21 cellular contexts compared by ENCODE assay signal in the genomic region with DNA sequence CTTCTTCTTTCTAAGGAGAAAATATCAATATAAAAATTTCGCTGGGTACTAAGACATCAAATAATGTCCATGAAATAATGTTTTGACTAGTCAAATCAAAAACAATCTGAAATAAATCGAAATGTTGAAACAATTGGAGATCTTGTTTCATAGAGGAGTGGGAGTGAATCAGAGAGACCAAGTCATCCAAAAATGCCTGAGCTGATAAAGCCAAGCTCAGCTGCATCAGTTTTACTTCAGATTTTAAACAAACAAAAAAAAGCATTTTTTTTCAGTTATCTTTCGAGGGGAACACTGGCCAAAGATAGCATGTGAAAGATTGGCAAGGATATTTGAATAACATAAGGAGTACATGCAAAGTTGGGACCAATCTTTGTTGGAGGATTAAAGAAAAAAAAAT. TPM values are rescaled to one million over a fixed set of nuclear protein-coding genes. Genes with fewer than 3 reads are reported as not detected.
A peak's percentile ranks its signal among the peaks of the same experiment; 100 is the strongest.
DNase-seq lines count a peak whose midpoint lies in the region; ATAC-seq and TF ChIP-seq lines count a peak whose summit lies in the region.
"Had no signal": no experiment of that assay in that cellular context is flagged by ENCODE, and none has a peak within 500 bp of the region (broad histone marks: within the 10 kb centered on the region; RNA-seq: fewer than 3 reads in every experiment).

No MANE protein-coding gene starts in this region.

- H3K4me1 Mint-ChIP-seq in chondrocyte (ENCODE audit: low read depth) = peaks cover 58% of the 10 kb centered on the region
- H3K4me1 Mint-ChIP-seq: CD4-positive, CD25-positive, alpha-beta regulatory T cell; WTC11 had no signal

- H3K4me2 ChIP-seq in smooth muscle cell = peak overlapping the region; percentile 27

- no peak overlapping the region for H2AFZ ChIP-seq in smooth muscle cell (ENCODE audit: low read depth)

- H3K27ac Mint-ChIP-seq in chondrocyte (ENCODE audit: unreplicated experiment) = peak overlapping the region; percentile 84
- H3K27ac Mint-ChIP-seq: activated naive CD4-positive, alpha-beta T cell treated with anti-CD3 and anti-CD28 coated beads, Interleukin-2, amount 50 U/mL, for 72 hours; activated T-helper 1 cell treated with anti-CD3 and anti-CD28 coated beads, Interleukin-12 subunit alpha, Interleukin-12 subunit beta, Interleukin-2, Interleukin-4 antibody, amounts not matched to agents 30 ng/mL and 10 ng/mL and 1 ng/mL, durations not matched to agents 14 hours and 24 hours and 36 hours; CD4-positive, CD25-positive, alpha-beta regulatory T cell; WTC11 had no signal

- H3K9me3 Mint-ChIP-seq in chondrocyte (ENCODE audit: low read depth) = no peaks in the 10 kb centered on the region
- H3K9me3 Mint-ChIP-seq: activated naive CD4-positive, alpha-beta T cell treated with anti-CD3 and anti-CD28 coated beads, Interleukin-2, amount 50 U/mL, for 72 hours; activated T-helper 1 cell treated with anti-CD3 and anti-CD28 coated beads, Interleukin-12 subunit alpha, Interleukin-12 subunit beta, Interleukin-2, Interleukin-4 antibody, amounts not matched to agents 30 ng/mL and 10 ng/mL and 1 ng/mL, durations not matched to agents 14 hours and 24 hours and 36 hours; CD4-positive, CD25-positive, alpha-beta regulatory T cell; WTC11 had no signal

- WGBS in smooth muscle cell (ENCODE audit: low lambda C conversion rate) = 67% methylated on average over 3 of the region's 3 CpGs

- no peaks in the 10 kb centered on the region for H3K9me3 ChIP-seq in smooth muscle cell (replicated peaks; ENCODE audit: low read depth)

- no peaks in the 10 kb centered on the region for H3K4me1 ChIP-seq in smooth muscle cell (ENCODE audit: low read depth)

- TF ChIP-seq CTCF in chondrocyte (IDR thresholded peaks at IDR 0.05) = no peak
- TF ChIP-seq CTCF in smooth muscle cell (IDR thresholded peaks at IDR 0.05; ENCODE audit: borderline replicate concordance, insufficient read depth, poor library complexity, severe bottlenecking) = no peak

- no peaks in the 10 kb centered on the region for H3K27me3 Mint-ChIP-seq in chondrocyte (ENCODE audit: low read depth)

- no peak overlapping the region for H3K4me3 Mint-ChIP-seq in chondrocyte (ENCODE audit: unreplicated experiment)
- H3K4me3 Mint-ChIP-seq: activated T-helper 1 cell treated with anti-CD3 and anti-CD28 coated beads, Interleukin-12 subunit alpha, Interleukin-12 subunit beta, Interleukin-2, Interleukin-4 antibody, amounts not matched to agents 30 ng/mL and 10 ng/mL and 1 ng/mL, durations not matched to agents 14 hours and 24 hours and 36 hours; CD4-positive, CD25-positive, alpha-beta regulatory T cell; WTC11 had no signal

- H3K27me3 ChIP-seq in smooth muscle cell (ENCODE audit: low read depth) = no peaks in the 10 kb centered on the region

- no peaks in the 10 kb centered on the region for H3F3A ChIP-seq in smooth muscle cell (ENCODE audit: low read depth)

- peaks cover 4% of the 10 kb centered on the region for H3K36me3 Mint-ChIP-seq in chondrocyte (ENCODE audit: low read depth)
- H3K36me3 Mint-ChIP-seq: activated naive CD4-positive, alpha-beta T cell treated with anti-CD3 and anti-CD28 coated beads, Interleukin-2, amount 50 U/mL, for 72 hours; CD4-positive, CD25-positive, alpha-beta regulatory T cell; WTC11 had no signal

- H3K36me3 ChIP-seq in smooth muscle cell (ENCODE audit: low read depth) = peaks cover 8% of the 10 kb centered on the region

- ATAC-seq in HG02798 (IDR thresholded peaks at IDR 0.05; ENCODE audit: poor library complexity, unreplicated experiment) (no peak), GM18498 (IDR thresholded peaks at IDR 0.05; ENCODE audit: unreplicated experiment) (no peak)
- ATAC-seq: activated naive CD4-positive, alpha-beta T cell treated with anti-CD3 and anti-CD28 coated beads, Interleukin-2, amount 50 U/mL, for 72 hours; HCT116; stimulated activated naive CD8-positive, alpha-beta T cell treated with anti-CD3 and anti-CD28 coated beads, Interleukin-15, Interleukin-2, amounts not matched to agents 100 U/mL and 50 U/mL, for 24 hours; WTC11 had no signal

- DNase-seq in amniotic epithelial cell (ENCODE audit: low read depth) (peak; percentile 39), chondrocyte (ENCODE audit: low spot score) (no peak), iris pigment epithelial cell (ENCODE audit: low read depth) (peak; percentile 40), smooth muscle cell (lab: John Stamatoyannopoulos, UW; ENCODE audit: unreplicated experiment) (no peak), NCI-H2107 (lab: John Stamatoyannopoulos, UW) (no peak)
- DNase-seq: activated CD4-positive, alpha-beta T cell treated with anti-CD3 and anti-CD28 coated beads, Interleukin-2, amount 50 U/mL, for 4 hours; CD4-positive, CD25-positive, alpha-beta regulatory T cell; effector CD8-positive, alpha-beta T cell; erythroblast; NCI-H1105; NCI-H2029; NCI-H345; NCI-H774; stimulated activated CD4-positive, alpha-beta T cell treated with anti-CD3 and anti-CD28 coated beads, Interleukin-4, amount 100 ng/mL, for 4 hours; stimulated activated naive CD8-positive, alpha-beta T cell treated with anti-CD3 and anti-CD28 coated beads, Interleukin-15, Interleukin-2, amounts not matched to agents 100 U/mL and 50 U/mL, for 24 hours had no signal

- H3K4me3 ChIP-seq in smooth muscle cell = no peak overlapping the region

- H3K9ac ChIP-seq in smooth muscle cell (ENCODE audit: low read depth) = no peak overlapping the region

- no peaks in the 10 kb centered on the region for H4K20me1 ChIP-seq in smooth muscle cell (ENCODE audit: low read depth)

- peak overlapping the region; percentile 62 for H3K27ac ChIP-seq in smooth muscle cell (ENCODE audit: low read depth)

- peaks cover 4% of the 10 kb centered on the region for H3K79me2 ChIP-seq in smooth muscle cell (ENCODE audit: low read depth)

RNA-seq across cellular contexts. Expression of gene RHOBTB1, which starts 47.3 kb away (rescaled TPM):
- total RNA-seq in chondrocyte (18.6 to 19.2 TPM (median 19.0 TPM) in 3 replicates), smooth muscle cell (49.1 and 77.0 TPM in 2 replicates)
- 33.7 and 36.2 TPM in 2 replicates for polyA plus RNA-seq in smooth muscle cell
- total RNA-seq: activated T-helper 1 cell treated with anti-CD3 and anti-CD28 coated beads, Interleukin-12 subunit alpha, Interleukin-12 subunit beta, Interleukin-2, Interleukin-4 antibody, amounts not matched to agents 30 ng/mL and 10 ng/mL and 1 ng/mL, durations not matched to agents 14 hours and 24 hours and 36 hours had no signal
- polyA plus RNA-seq: CD4-positive, CD25-positive, alpha-beta regulatory T cell had no signal

Comparison
In these comparisons a context has a peak if more than half of its experiments do, and no peak if none do; other contexts are left out.
1. DNase-seq: peak in amniotic epithelial cell (single experiment) and iris pigment epithelial cell (single experiment); none in chondrocyte (single experiment), smooth muscle cell (single experiment) and NCI-H2107 (single experiment).